Comparison of ENCODE assay signal across 13 cellular contexts in genomic region chr10:73674546-73674945, GRCh38. TPM values are rescaled to one million over a fixed set of nuclear protein-coding genes. Genes with fewer than 3 reads are reported as not detected.
"Had no signal": no experiment of that assay in that cellular context is flagged by ENCODE, and none has a peak within 500 bp of the region (broad histone marks: within the 10 kb centered on the region; RNA-seq: fewer than 3 reads in every experiment).

No MANE protein-coding gene starts in this region.

RNA-seq across cellular contexts. Expression of gene SYNPO2L, which starts 18.7 kb away (rescaled TPM):
- total RNA-seq: naive thymus-derived CD8-positive, alpha-beta T cell; natural killer cell; natural killer cell treated with Interleukin-12 subunit alpha and Interleukin-12 subunit beta and Interleukin-15 and Interleukin-18, amount 100 ng/mL, for 72 hours; occipital lobe; osteocyte; pulmonary artery endothelial cell; renal cortical epithelial cell; sciatic nerve; sigmoid colon; smooth muscle cell had no signal
- polyA plus RNA-seq: naive thymus-derived CD4-positive, alpha-beta T cell; naive thymus-derived CD8-positive, alpha-beta T cell; neural cell had no signal

RNA-seq across cellular contexts. Expression of gene AGAP5, which starts 23.4 kb away (rescaled TPM):
- polyA plus RNA-seq: naive thymus-derived CD4-positive, alpha-beta T cell had no signal

RNA-seq across cellular contexts. Expression of gene MYOZ1, which starts 33.3 kb away (rescaled TPM):
- total RNA-seq: naive thymus-derived CD4-positive, alpha-beta T cell; naive thymus-derived CD8-positive, alpha-beta T cell; natural killer cell; natural killer cell treated with Interleukin-12 subunit alpha and Interleukin-12 subunit beta and Interleukin-15 and Interleukin-18, amount 100 ng/mL, for 72 hours; osteoblast; pulmonary artery endothelial cell; sigmoid colon had no signal
- polyA plus RNA-seq: naive thymus-derived CD4-positive, alpha-beta T cell; naive thymus-derived CD8-positive, alpha-beta T cell had no signal
